9 cellular contexts compared by ENCODE assay signal in the genomic region with DNA sequence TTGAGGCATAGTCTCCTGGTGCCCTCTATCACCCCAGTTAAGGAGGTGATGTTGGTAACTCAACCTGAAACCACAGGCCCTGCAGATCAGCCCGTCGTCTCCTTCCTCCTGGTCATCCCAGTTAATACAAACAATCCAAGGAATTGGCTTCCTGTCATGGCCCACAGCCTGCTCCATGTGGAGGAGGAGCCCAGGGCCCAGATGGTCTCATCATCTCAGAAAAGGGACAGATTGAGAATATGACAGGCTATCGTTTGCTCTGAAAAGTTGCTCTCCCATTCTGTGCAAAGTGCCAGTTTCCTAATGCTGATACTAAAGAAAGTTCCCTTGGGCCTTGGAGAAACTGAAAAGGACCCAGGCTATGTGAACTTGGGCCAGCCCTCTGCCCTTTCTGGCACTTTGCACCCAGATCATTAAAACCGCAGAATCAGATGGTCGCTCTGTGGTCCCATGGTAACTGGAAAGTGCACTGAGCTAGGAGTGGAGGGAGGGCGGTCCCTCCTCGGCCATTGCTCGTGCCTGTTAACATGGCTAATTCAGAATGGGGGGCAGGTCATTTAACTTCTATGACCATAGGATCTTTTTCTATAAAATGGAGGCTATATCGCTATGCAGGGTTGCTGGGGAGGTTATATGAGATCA. TPM values are rescaled to one million over a fixed set of nuclear protein-coding genes. Genes with fewer than 3 reads are reported as not detected.
DNase-seq lines count a peak whose midpoint lies in the region; ATAC-seq and FAIRE-seq lines count a peak whose summit lies in the region.
"Had no signal": no experiment of that assay in that cellular context is flagged by ENCODE, and none has a peak within 500 bp of the region (broad histone marks: within the 10 kb centered on the region; RNA-seq: fewer than 3 reads in every experiment).

No MANE protein-coding gene starts in this region.

- peak overlapping the region; percentile 53 for H3K4me3 Mint-ChIP-seq in T-helper 17 cell

- WGBS in small intestine, 3 donors, result 54 to 69% (median 56%) methylated on average over 9 of the region's 9 CpGs

- intact Hi-C loops in left cardiac atrium (cut with DNase I), result no loop called here

- H3K4me1 Mint-ChIP-seq in T-helper 17 cell, result peaks cover 47% of the 10 kb centered on the region

- no peaks in the 10 kb centered on the region for H3K36me3 ChIP-seq in small intestine (ENCODE audit: control insufficient read depth in 2 of 2, insufficient read depth in 2 of 2, low read length in 2 of 2)

- FAIRE-seq in small intestine (lab: Jason Lieb, UNC), result no peak

- H3K27ac ChIP-seq in small intestine (ENCODE audit: low read depth in 1 of 2, low read length in 1 of 2), result peak overlapping the region; percentile 97
- H3K27ac ChIP-seq: HL-60 had no signal

- ATAC-seq in T-helper 17 cell (no peak), left cardiac atrium (peak in 1 of 2 donors; percentile 5), HG02678 (IDR thresholded peaks at IDR 0.05; ENCODE audit: unreplicated experiment) (no peak), HG03025 (IDR thresholded peaks at IDR 0.05; ENCODE audit: low FRiP score, unreplicated experiment) (no peak), GM18498 (IDR thresholded peaks at IDR 0.05; ENCODE audit: unreplicated experiment) (no peak)

- H3K4me3 ChIP-seq in small intestine (ENCODE audit: low read depth in 1 of 2, low read length in 2 of 2), result no peak overlapping the region

- peaks cover 23 to 32% of the 10 kb centered on the region in 2 donors for H3K4me1 ChIP-seq in small intestine (ENCODE audit: control insufficient read depth in 2 of 2, insufficient read depth in 1 of 2, low read depth in 1 of 2, low read length in 1 of 2)

- H3K27ac Mint-ChIP-seq in T-helper 17 cell, result peak overlapping the region; percentile 96

- H3K27me3 Mint-ChIP-seq in T-helper 17 cell, result no peaks in the 10 kb centered on the region

- peak; percentile 80 for DNase-seq in H4 (ENCODE audit: low spot score)
- no peak for DNase-seq in T-helper 17 cell
- DNase-seq in left cardiac atrium, result peak; percentile 64
- DNase-seq in small intestine, result peak; percentile 39
- DNase-seq in HPDE6-E6E7 (ENCODE audit: extremely low spot score), result no peak

- H3K36me3 Mint-ChIP-seq in T-helper 17 cell (ENCODE audit: low read depth), result no peaks in the 10 kb centered on the region

- no peaks in the 10 kb centered on the region for H3K9me3 ChIP-seq in T-helper 17 cell (ENCODE audit: control insufficient read depth, low read length, poor library complexity, severe bottlenecking)
- H3K9me3 ChIP-seq in small intestine (ENCODE audit: control insufficient read depth, low read depth), result no peaks in the 10 kb centered on the region

- no peaks in the 10 kb centered on the region for H3K27me3 ChIP-seq in small intestine (ENCODE audit: control insufficient read depth in 2 of 2, insufficient read depth in 2 of 2, low read length in 2 of 2)

RNA-seq across cellular contexts. Expression of a gene that starts 0.7 kb away (rescaled TPM):
- 0.12 and 0.27 TPM in 2 replicates for total RNA-seq in H4 (2014; rRNA removed; shearing (Covaris generic))
- total RNA-seq in T-helper 17 cell, result not detected
- total RNA-seq in left cardiac atrium, result 10 to 100 TPM in 1 of 2 donors, 1 to 10 TPM in 1; 7.6 to 13.1 TPM
- under 1 TPM; 0.45 to 0.81 (median 0.54) TPM for polyA plus RNA-seq in small intestine

RNA-seq across cellular contexts. Expression of a gene that starts 2.6 kb away (rescaled TPM):
- total RNA-seq in H4 (2014; rRNA removed; shearing (Covaris generic)), result 0.41 TPM in 1 of 2 replicates, not detected in the other
- not detected for total RNA-seq in T-helper 17 cell
- total RNA-seq in left cardiac atrium, result 1 to 10 TPM; 4.6 to 9.3 TPM
- polyA plus RNA-seq in small intestine, result 10 to 100 TPM in 1 of 3 donors, 1 to 10 TPM in 2; 7.2 to 17.8 (median 7.8) TPM

RNA-seq across cellular contexts. Expression of a gene that starts 38.4 kb away (rescaled TPM):
- total RNA-seq in H4 (2014; rRNA removed; shearing (Covaris generic)), result not detected in 2 replicates
- total RNA-seq in T-helper 17 cell, result not detected
- total RNA-seq in left cardiac atrium, result not detected
- polyA plus RNA-seq in small intestine, result not detected

RNA-seq across cellular contexts. Expression of a gene that starts 49.3 kb away (rescaled TPM):
- total RNA-seq in H4 (2014; rRNA removed; shearing (Covaris generic)), result not detected in 2 replicates
- total RNA-seq in T-helper 17 cell, result not detected
- total RNA-seq in left cardiac atrium, result not detected
- not detected for polyA plus RNA-seq in small intestine

Comparison
In these comparisons a context has a peak if more than half of its experiments do, and no peak if none do; other contexts are left out.
1. DNase-seq: peak in H4 (single experiment), left cardiac atrium (single experiment) and small intestine (single experiment); none in T-helper 17 cell (0 of 3) and HPDE6-E6E7 (single experiment).